Comparison of ENCODE assay signal across 1 cellular context in genomic region chr12:27802936-27803335, GRCh38.
TF ChIP-seq lines count a peak whose summit lies in the region.

No MANE protein-coding gene starts in this region.

TF ChIP-seq in IMR-90, 13 proteins besides CTCF, POLR2A, EP300 and RAD21:
- TF ChIP-seq USF2 (IDR thresholded peaks at IDR 0.05; ENCODE audit: low read depth, low read length) (no peak), RFX5 (IDR thresholded peaks at IDR 0.05; ENCODE audit: low read depth, low read length) (no peak), SMC3 (IDR thresholded peaks at IDR 0.05; ENCODE audit: low read depth, low read length) (no peak), MAZ (IDR thresholded peaks at IDR 0.05; ENCODE audit: borderline replicate concordance, low read depth, low read length) (no peak), RCOR1 (IDR thresholded peaks at IDR 0.05; ENCODE audit: insufficient replicate concordance, low read length) (no peak), MXI1 (IDR thresholded peaks at IDR 0.05; ENCODE audit: borderline replicate concordance, low read depth, low read length) (no peak), ELK1 (IDR thresholded peaks at IDR 0.05; ENCODE audit: borderline replicate concordance, low read depth, low read length) (no peak), MAFK (IDR thresholded peaks at IDR 0.05; ENCODE audit: low read depth, low read length) (no peak), CHD1 (IDR thresholded peaks at IDR 0.05; ENCODE audit: low read depth, low read length) (no peak), BHLHE40 (IDR thresholded peaks at IDR 0.05; ENCODE audit: low read depth, low read length) (no peak), CEBPB (IDR thresholded peaks at IDR 0.05; ENCODE audit: low read depth, low read length) (no peak), NFE2L2 (IDR thresholded peaks at IDR 0.05; ENCODE audit: low read depth, low read length) (no peak), FOS (IDR thresholded peaks at IDR 0.05; ENCODE audit: low read depth, low read length) (no peak)
